ENCODE assay signal across 16 cellular contexts in the genomic region with DNA sequence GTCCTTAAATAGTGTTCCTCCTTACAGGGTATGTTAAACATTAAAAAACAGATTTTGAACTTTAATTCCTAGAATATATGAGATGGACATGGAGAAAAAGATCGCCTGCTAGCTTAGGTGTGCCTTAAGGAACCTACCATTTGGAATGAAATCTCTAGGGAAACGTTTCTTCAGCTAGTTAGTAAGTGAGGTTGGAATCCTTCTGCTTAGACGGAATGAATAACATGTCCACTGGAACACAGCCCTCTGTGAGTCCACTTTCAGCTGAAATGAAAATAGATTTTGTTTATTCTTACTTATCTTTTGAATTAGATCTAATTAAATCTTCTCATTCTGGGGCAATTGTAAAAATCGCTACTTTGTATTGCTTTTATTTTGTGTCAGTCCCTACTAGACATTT. TPM values are rescaled to one million over a fixed set of nuclear protein-coding genes. Genes with fewer than 3 reads are reported as not detected.
DNase-seq lines count a peak whose midpoint lies in the region; ATAC-seq and TF ChIP-seq lines count a peak whose summit lies in the region.
"Had no signal": no experiment of that assay in that cellular context is flagged by ENCODE, and none has a peak within 500 bp of the region (broad histone marks: within the 10 kb centered on the region; RNA-seq: fewer than 3 reads in every experiment).

No MANE protein-coding gene starts in this region.

- intact Hi-C loops in esophagus squamous epithelium (cut with DNase I): loop anchor here (10.0 kb wide), 1 partner anchor 302 kb away; no protein-coding TSS in a partner anchor

- peaks cover 0 to 22% (median 0%) of the 10 kb centered on the region in 11 experiments; a peak in 2 of 22 replicates for H4K20me1 ChIP-seq in BLaER1 treated with 17β-estradiol and CSF1 and Interleukin-3, amounts not matched to agents 10 nM and 100 nM
- no peaks in the 10 kb centered on the region for H4K20me1 ChIP-seq in GM23248 (ENCODE audit: insufficient read depth)

- H3K27me3 Mint-ChIP-seq in activated T-cell treated with anti-CD3 and anti-CD28 coated beads, Interleukin-2, amount 50 U/mL, for 24 hours: no peaks in the 10 kb centered on the region
- H3K27me3 Mint-ChIP-seq in activated CD8-positive, alpha-beta T cell treated with anti-CD3 and anti-CD28 coated beads, Interleukin-2, amount 10 ng/mL, durations not matched to agents 7 days and 5 days (ENCODE audit: low read depth): no peaks in the 10 kb centered on the region

- H3K4me1 Mint-ChIP-seq in activated T-cell treated with anti-CD3 and anti-CD28 coated beads, Interleukin-2, amount 50 U/mL, for 24 hours (ENCODE audit: low read depth): peaks cover 85% of the 10 kb centered on the region
- peaks cover 37% of the 10 kb centered on the region for H3K4me1 Mint-ChIP-seq in activated CD8-positive, alpha-beta T cell treated with anti-CD3 and anti-CD28 coated beads, Interleukin-2, amount 10 ng/mL, durations not matched to agents 7 days and 5 days (ENCODE audit: low read depth)

- H3K9me2 ChIP-seq in GM23248 (ENCODE audit: insufficient read depth): no peaks in the 10 kb centered on the region

- WGBS in GM23248 (ENCODE audit: low coverage in 1 of 2, low lambda C conversion rate in 2 of 2, missing lambda C conversion rate in 2 of 2), 2 experiments: 65 to 68% methylated on average over 4 of the region's 4 CpGs
- WGBS in esophagus squamous epithelium, 2 donors: 75 to 86% methylated on average over 4 of the region's 4 CpGs

- peaks cover 20 to 35% (median 29%) of the 10 kb centered on the region in 10 experiments for H3K4me1 ChIP-seq in BLaER1 treated with 17β-estradiol and CSF1 and Interleukin-3, amounts not matched to agents 10 nM and 100 nM
- peaks cover 6% of the 10 kb centered on the region for H3K4me1 ChIP-seq in GM23248 (ENCODE audit: insufficient read depth)
- H3K4me1 ChIP-seq in esophagus squamous epithelium: peaks cover 4 to 15% (median 7%) of the 10 kb centered on the region in 3 donors

- H3F3A ChIP-seq in GM23248 (ENCODE audit: insufficient read depth): 0 out of 2 replicates have a peak, but pooled peaks cover 4% of the 10 kb centered on the region

- H3K9ac ChIP-seq in BLaER1 treated with 17β-estradiol and CSF1 and Interleukin-3, amounts not matched to agents 10 nM and 100 nM: peak overlapping the region in 2 of 11 experiments; percentile 47 to 57; a peak in 2 of 22 replicates
- no peak overlapping the region for H3K9ac ChIP-seq in GM23248

- no peak for ATAC-seq in activated CD8-positive, alpha-beta T cell treated with anti-CD3 and anti-CD28 coated beads, Interleukin-2, amount 10 ng/mL, durations not matched to agents 7 days and 5 days
- ATAC-seq: Panc1 had no signal

- POLR2A ChIA-PET in activated CD8-positive, alpha-beta T cell treated with anti-CD3 and anti-CD28 coated beads, Interleukin-2, amount 10 ng/mL, durations not matched to agents 7 days and 5 days (lab: Charles Lee): no interaction called here

- peak overlapping the region; percentile 6 to 72 (median 57); a peak in 17 of 22 replicates for H3K4me2 ChIP-seq in BLaER1 treated with 17β-estradiol and CSF1 and Interleukin-3, amounts not matched to agents 10 nM and 100 nM
- no peak overlapping the region for H3K4me2 ChIP-seq in GM23248 (ENCODE audit: unreplicated experiment)

- peak overlapping the region in 5 of 11 experiments; percentile 58 to 76 (median 71); a peak in 9 of 22 replicates for H3K27ac ChIP-seq in BLaER1 treated with 17β-estradiol and CSF1 and Interleukin-3, amounts not matched to agents 10 nM and 100 nM
- H3K27ac ChIP-seq in GM23248 (no peak overlapping the region), esophagus squamous epithelium (no peak overlapping the region)

- no peaks in the 10 kb centered on the region for H3K9me3 ChIP-seq in BLaER1 treated with 17β-estradiol and CSF1 and Interleukin-3, amounts not matched to agents 10 nM and 100 nM (replicated peaks in 1 of 11)
- no peaks in the 10 kb centered on the region for H3K9me3 ChIP-seq in GM23248 (ENCODE audit: low read depth)
- H3K9me3 ChIP-seq in esophagus squamous epithelium: no peaks in the 10 kb centered on the region
- H3K9me3 ChIP-seq: Caco-2 had no signal

- TF ChIP-seq CTCF in choroid plexus epithelial cell (conservative IDR thresholded peaks at IDR 0.05; ENCODE audit: low read depth, low read length): no peak
- no peak for TF ChIP-seq CTCF in esophagus squamous epithelium (IDR thresholded peaks at IDR 0.05)

- H3K9me3 Mint-ChIP-seq in activated T-cell treated with anti-CD3 and anti-CD28 coated beads, Interleukin-2, amount 50 U/mL, for 24 hours: no peaks in the 10 kb centered on the region
- H3K9me3 Mint-ChIP-seq in activated CD8-positive, alpha-beta T cell treated with anti-CD3 and anti-CD28 coated beads, Interleukin-2, amount 10 ng/mL, durations not matched to agents 7 days and 5 days (ENCODE audit: insufficient read depth): no peaks in the 10 kb centered on the region
- H3K9me3 Mint-ChIP-seq: H9 had no signal

- peaks cover 14% of the 10 kb centered on the region; the same call in 1 of the 2 replicates for H3K79me2 ChIP-seq in GM23248 (ENCODE audit: insufficient read depth)

- in situ Hi-C loops in GM23248 (cut with MboI): no loop called here

- H3K27me3 ChIP-seq in BLaER1 treated with 17β-estradiol and CSF1 and Interleukin-3, amounts not matched to agents 10 nM and 100 nM: no peaks in the 10 kb centered on the region
- H3K27me3 ChIP-seq in GM23248 (replicated peaks; ENCODE audit: insufficient read depth) (no peaks in the 10 kb centered on the region), esophagus squamous epithelium (no peaks in the 10 kb centered on the region)

- H3K27ac Mint-ChIP-seq in activated T-cell treated with anti-CD3 and anti-CD28 coated beads, Interleukin-2, amount 50 U/mL, for 24 hours: peak overlapping the region; percentile 87
- H3K27ac Mint-ChIP-seq in activated CD8-positive, alpha-beta T cell treated with anti-CD3 and anti-CD28 coated beads, Interleukin-2, amount 10 ng/mL, durations not matched to agents 7 days and 5 days: no peak overlapping the region

- DNase-seq in activated T-cell treated with anti-CD3 and anti-CD28 coated beads, Interleukin-2, amount 50 U/mL, for 24 hours: no peak
- no peak for DNase-seq in activated T-cell treated with anti-CD3 and anti-CD28 coated beads for 4 hours
- DNase-seq in GM23248: peak; percentile 41
- peak; percentile 62 for DNase-seq in choroid plexus epithelial cell (ENCODE audit: low read depth)
- DNase-seq in NCI-H510A treated with DMSO at 0.1 percent for 48 hours (lab: John Stamatoyannopoulos, UW): no peak
- no peak for DNase-seq in esophagus squamous epithelium (lab: John Stamatoyannopoulos, UW)
- DNase-seq in activated CD8-positive, alpha-beta T cell treated with anti-CD3 and anti-CD28 coated beads, Interleukin-2, amount 10 ng/mL, durations not matched to agents 7 days and 5 days: no peak
- DNase-seq: Caco-2, H9, NCI-H1048, NCI-H1436 treated with DMSO at 0.1 percent for 48 hours, NCI-H2081, NCI-H524 had no signal

- no peak for TF ChIP-seq POLR2A in esophagus squamous epithelium (IDR thresholded peaks at IDR 0.05)

- H3K4me3 ChIP-seq in BLaER1 treated with 17β-estradiol and CSF1 and Interleukin-3, amounts not matched to agents 10 nM and 100 nM: no peak overlapping the region
- H3K4me3 ChIP-seq in GM23248: no peak overlapping the region
- H3K4me3 ChIP-seq in choroid plexus epithelial cell (ENCODE audit: low read depth, low read length): no peak overlapping the region
- no peak overlapping the region for H3K4me3 ChIP-seq in esophagus squamous epithelium

- H3K36me3 ChIP-seq in BLaER1 treated with 17β-estradiol and CSF1 and Interleukin-3, amounts not matched to agents 10 nM and 100 nM: peaks cover 48 to 85% (median 60%) of the 10 kb centered on the region in 11 experiments
- H3K36me3 ChIP-seq in GM23248 (ENCODE audit: low read depth) (peaks cover 6% of the 10 kb centered on the region; the same call in 1 of the 2 replicates), esophagus squamous epithelium (peaks cover 0 to 68% (median 7%) of the 10 kb centered on the region in 3 donors)

- CTCF ChIA-PET in activated CD8-positive, alpha-beta T cell treated with anti-CD3 and anti-CD28 coated beads, Interleukin-2, amount 10 ng/mL, durations not matched to agents 7 days and 5 days (lab: Charles Lee): no interaction called here

- H2AFZ ChIP-seq in GM23248: no peak overlapping the region

- no peak overlapping the region for H3K4me3 Mint-ChIP-seq in activated T-cell treated with anti-CD3 and anti-CD28 coated beads, Interleukin-2, amount 50 U/mL, for 24 hours
- H3K4me3 Mint-ChIP-seq in activated CD8-positive, alpha-beta T cell treated with anti-CD3 and anti-CD28 coated beads, Interleukin-2, amount 10 ng/mL, durations not matched to agents 7 days and 5 days: no peak overlapping the region
- H3K4me3 Mint-ChIP-seq: CD14-positive monocyte, H9 had no signal

- H3K36me3 Mint-ChIP-seq in activated T-cell treated with anti-CD3 and anti-CD28 coated beads, Interleukin-2, amount 50 U/mL, for 24 hours (ENCODE audit: low read depth): peaks cover 77% of the 10 kb centered on the region
- H3K36me3 Mint-ChIP-seq in activated CD8-positive, alpha-beta T cell treated with anti-CD3 and anti-CD28 coated beads, Interleukin-2, amount 10 ng/mL, durations not matched to agents 7 days and 5 days (ENCODE audit: low read depth): peaks cover 37% of the 10 kb centered on the region

RNA-seq across cellular contexts. Expression of a gene that starts 28.4 kb away (rescaled TPM):
- 44.1 and 48.3 TPM in 2 replicates for total RNA-seq in GM23248 (2014; rRNA removed; shearing (Covaris generic))
- polyA plus RNA-seq in GM23248 (2016; fragmentation: Nextera tagmentation; extraction: Ambion mirVana): 13.0 TPM in 2 replicates
- 10 to 100 TPM; 36.7 to 69.8 (median 67.7) TPM for total RNA-seq in esophagus squamous epithelium
- total RNA-seq in activated CD8-positive, alpha-beta T cell treated with anti-CD3 and anti-CD28 coated beads, Interleukin-2, amount 10 ng/mL, durations not matched to agents 7 days and 5 days: 10 to 100 TPM; 23.4 to 23.7 TPM

Comparison
In these comparisons a context has a peak if more than half of its experiments do, and no peak if none do; other contexts are left out.
1. DNase-seq: peak in GM23248 (single experiment) and choroid plexus epithelial cell (single experiment); none in activated T-cell treated with anti-CD3 and anti-CD28 coated beads, Interleukin-2, amount 50 U/mL, for 24 hours (single experiment), activated T-cell treated with anti-CD3 and anti-CD28 coated beads for 4 hours (single experiment), NCI-H510A treated with DMSO at 0.1 percent for 48 hours (single experiment), esophagus squamous epithelium (single experiment) and activated CD8-positive, alpha-beta T cell treated with anti-CD3 and anti-CD28 coated beads, Interleukin-2, amount 10 ng/mL, durations not matched to agents 7 days and 5 days (single experiment).